19 cellular contexts compared by ENCODE assay signal in the genomic region with DNA sequence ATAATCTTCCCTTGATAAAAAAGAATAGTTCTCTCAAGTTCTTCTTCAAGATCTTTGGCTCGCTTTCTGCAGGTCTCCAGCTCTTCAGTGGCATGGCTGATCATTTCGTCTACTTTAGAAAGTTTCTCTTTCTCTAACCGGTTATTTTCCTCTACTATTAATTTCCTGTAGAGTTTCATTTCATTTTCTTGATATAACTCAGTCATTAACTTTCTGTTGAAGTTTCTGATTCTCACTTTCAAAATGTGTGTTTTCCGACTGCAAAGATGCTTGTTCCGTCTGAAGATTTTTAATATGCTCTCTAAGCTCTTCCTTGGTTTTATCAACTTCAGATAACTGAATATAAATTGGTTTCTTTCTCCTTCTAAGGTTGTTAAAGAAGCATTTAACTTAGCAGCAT. TPM values are rescaled to one million over a fixed set of nuclear protein-coding genes. Genes with fewer than 3 reads are reported as not detected.
"Had no signal": no experiment of that assay in that cellular context is flagged by ENCODE, and none has a peak within 500 bp of the region (broad histone marks: within the 10 kb centered on the region; RNA-seq: fewer than 3 reads in every experiment).

No MANE protein-coding gene starts in this region.

RNA-seq across cellular contexts. Expression of a gene that starts 47.5 kb away (rescaled TPM):
- total RNA-seq: activated CD8-positive, alpha-beta T cell treated with anti-CD3 and anti-CD28 coated beads, Interleukin-2, amount 10 ng/mL, durations not matched to agents 7 days and 5 days; bronchial epithelial cell; dermis blood vessel endothelial cell; esophagus squamous epithelium; glomerular endothelial cell; heart right ventricle; kidney epithelial cell; lower leg skin; naive thymus-derived CD8-positive, alpha-beta T cell; occipital lobe; psoas muscle; sigmoid colon; T-helper 2 cell treated with Interferon-gamma antibody and Interleukin-4, amounts not matched to agents 100 ng/mL and 5 ng/mL, for 36 hours; temporal lobe; tibial nerve; ureter had no signal
- polyA plus RNA-seq: adipose tissue; heart right ventricle; naive thymus-derived CD8-positive, alpha-beta T cell; psoas muscle; sigmoid colon; SK-N-SH; small intestine had no signal
